In genomic region chr2:233471291-233472035, GRCh38 we compare ENCODE assay signal across 30 cellular contexts.
A peak's percentile ranks its signal among the peaks of the same experiment; 100 is the strongest.
DNase-seq lines count a peak whose midpoint lies in the region; ATAC-seq, FAIRE-seq and TF ChIP-seq lines count a peak whose summit lies in the region.
"Had no signal": no experiment of that assay in that cellular context is flagged by ENCODE, and none has a peak within 500 bp of the region (broad histone marks: within the 10 kb centered on the region; RNA-seq: fewer than 3 reads in every experiment).

No MANE protein-coding gene starts in this region.

- CTCF ChIA-PET in activated naive CD4-positive, alpha-beta T cell treated with anti-CD3 and anti-CD28 coated beads for 36 hours (lab: Charles Lee): no interaction called here
- CTCF ChIA-PET in GM12878 (lab: Yijun Ruan, JAX): no interaction called here

- DNase-seq in activated naive CD4-positive, alpha-beta T cell treated with anti-CD3 and anti-CD28 coated beads, Interleukin-2, amount 50 U/mL, for 72 hours (ENCODE audit: low spot score in 2 of 2): no peak
- no peak for DNase-seq in activated naive CD4-positive, alpha-beta T cell treated with anti-CD3 and anti-CD28 coated beads for 36 hours
- DNase-seq in GM12878 (ENCODE audit: low read depth, low spot score) (no peak), mesenteric fat pad (ENCODE audit: low spot score) (peak; percentile 77), tibial artery (peak; percentile 16 to 62), DMS53 (lab: John Stamatoyannopoulos, UW) (no peak)
- DNase-seq in activated naive CD8-positive, alpha-beta T cell treated with anti-CD3 and anti-CD28 coated beads, Interleukin-2, amount 50 U/mL, for 24 hours: no peak
- DNase-seq in stimulated activated CD4-positive, alpha-beta T cell treated with anti-CD3 and anti-CD28 coated beads, Interleukin-2, amount 100 ng/mL, for 24 hours: no peak
- DNase-seq: activated CD4-positive, alpha-beta memory T cell treated with anti-CD3 and anti-CD28 coated beads, Interleukin-2, amount 10 ng/mL, durations not matched to agents 7 days and 5 days; activated CD4-positive, CD25-positive, alpha-beta regulatory T cell; activated naive CD4-positive, alpha-beta T cell treated with anti-CD3 and anti-CD28 coated beads, Interleukin-2, amount 10 ng/mL, durations not matched to agents 7 days and 5 days; activated T-cell treated with anti-CD3 and anti-CD28 coated beads, Interleukin-2, amount 50 U/mL, for 48 hours; DMS79; GF-D8; IMR-90; kidney glomerular epithelial cell; naive thymus-derived CD4-positive, alpha-beta T cell; NCI-H1105; NCI-H2029; NCI-H226; NCI-H82; OCI-M1; pancreas; SIG-M5; upper lobe of right lung had no signal

- no peak overlapping the region for H3K9ac ChIP-seq in GM12878 (ENCODE audit: control insufficient read depth, insufficient read depth, low read length)

- SMC1A ChIA-PET in GM12878 (lab: Charles Lee; ENCODE audit: uncharacterized antibody, unreplicated experiment): no interaction called here

- TF ChIP-seq EP300 in GM12878 (IDR thresholded peaks at IDR 0.05; ENCODE audit: borderline replicate concordance in 1 of 2, control insufficient read depth in 1 of 2, low read depth in 2 of 2, low read length in 2 of 2): no peak

- no peak for TF ChIP-seq CTCF in GM12878 (IDR thresholded peaks at IDR 0.05 in 2 of 3, conservative IDR thresholded peaks at IDR 0.05 in 1 of 3; ENCODE audit: control insufficient read depth in 2 of 3, extremely low read depth in 1 of 3, insufficient read depth in 1 of 3, low read depth in 3 of 3, low read length in 3 of 3)
- TF ChIP-seq CTCF in tibial artery (IDR thresholded peaks at IDR 0.05): no peak

- no peak for TF ChIP-seq POLR2A in GM12878 (IDR thresholded peaks at IDR 0.05; ENCODE audit: low read depth, low read length)

- H3K9me3 ChIP-seq in GM12878 (replicated peaks; ENCODE audit: control insufficient read depth, insufficient read depth, low read length): no peaks in the 10 kb centered on the region
- H3K9me3 ChIP-seq in tibial artery: no peaks in the 10 kb centered on the region
- H3K9me3 ChIP-seq: pancreas, right lobe of liver, upper lobe of right lung had no signal

- H3K4me3 ChIP-seq in GM12878 (no peak overlapping the region), tibial artery (no peak overlapping the region)
- H3K4me3 ChIP-seq: GM23338, pancreas, right lobe of liver, upper lobe of right lung had no signal

- no peak overlapping the region for H3K27ac ChIP-seq in GM12878 (ENCODE audit: control insufficient read depth, insufficient read depth)
- peak overlapping the region; percentile 85 to 86 for H3K27ac ChIP-seq in tibial artery
- H3K27ac ChIP-seq: pancreas, right lobe of liver had no signal

- H3K79me2 ChIP-seq in GM12878 (ENCODE audit: control insufficient read depth, insufficient read depth, low read length): no peaks in the 10 kb centered on the region

- no peak for TF ChIP-seq RAD21 in GM12878 (IDR thresholded peaks at IDR 0.05; ENCODE audit: insufficient read depth, low read depth, low read length)

- peak overlapping the region; percentile 7 to 92 for H3K27ac Mint-ChIP-seq in activated naive CD4-positive, alpha-beta T cell treated with anti-CD3 and anti-CD28 coated beads, Interleukin-2, amount 50 U/mL, for 72 hours
- no peak overlapping the region for H3K27ac Mint-ChIP-seq in activated naive CD4-positive, alpha-beta T cell treated with anti-CD3 and anti-CD28 coated beads for 36 hours
- H3K27ac Mint-ChIP-seq in activated naive CD8-positive, alpha-beta T cell treated with anti-CD3 and anti-CD28 coated beads, Interleukin-2, amount 50 U/mL, for 24 hours: no peak overlapping the region
- H3K27ac Mint-ChIP-seq: activated CD4-positive, alpha-beta memory T cell treated with anti-CD3 and anti-CD28 coated beads, Interleukin-2, amount 10 ng/mL, durations not matched to agents 7 days and 5 days; activated naive CD4-positive, alpha-beta T cell treated with anti-CD3 and anti-CD28 coated beads, Interleukin-2, amount 10 ng/mL, durations not matched to agents 7 days and 5 days; GM23338; mesothelial cell of epicardium; stimulated activated naive CD8-positive, alpha-beta T cell treated with anti-CD3 and anti-CD28 coated beads, Interleukin-15, Interleukin-2, amounts not matched to agents 100 ng/mL and 50 ng/mL, for 24 hours had no signal

- no peaks in the 10 kb centered on the region for H3K27me3 Mint-ChIP-seq in activated naive CD4-positive, alpha-beta T cell treated with anti-CD3 and anti-CD28 coated beads for 36 hours (ENCODE audit: low read depth)
- H3K27me3 Mint-ChIP-seq in activated naive CD8-positive, alpha-beta T cell treated with anti-CD3 and anti-CD28 coated beads, Interleukin-2, amount 50 U/mL, for 24 hours: no peaks in the 10 kb centered on the region
- H3K27me3 Mint-ChIP-seq: activated CD4-positive, alpha-beta memory T cell treated with anti-CD3 and anti-CD28 coated beads, Interleukin-2, amount 10 ng/mL, durations not matched to agents 7 days and 5 days; activated naive CD4-positive, alpha-beta T cell treated with anti-CD3 and anti-CD28 coated beads, Interleukin-2, amount 10 ng/mL, durations not matched to agents 7 days and 5 days; naive thymus-derived CD4-positive, alpha-beta T cell; stimulated activated naive CD8-positive, alpha-beta T cell treated with anti-CD3 and anti-CD28 coated beads, Interleukin-15, Interleukin-2, amounts not matched to agents 100 ng/mL and 50 ng/mL, for 24 hours had no signal

- WGBS in GM12878 (ENCODE audit: insufficient coverage, insufficient replicate concordance, low lambda C conversion rate, missing lambda C conversion rate): 98% methylated on average over 12 of the region's 12 CpGs

- H3K9me3 Mint-ChIP-seq in activated naive CD4-positive, alpha-beta T cell treated with anti-CD3 and anti-CD28 coated beads, Interleukin-2, amount 50 U/mL, for 72 hours: no peaks in the 10 kb centered on the region
- H3K9me3 Mint-ChIP-seq in activated naive CD4-positive, alpha-beta T cell treated with anti-CD3 and anti-CD28 coated beads for 36 hours: no peaks in the 10 kb centered on the region
- H3K9me3 Mint-ChIP-seq in activated naive CD8-positive, alpha-beta T cell treated with anti-CD3 and anti-CD28 coated beads, Interleukin-2, amount 50 U/mL, for 24 hours: no peaks in the 10 kb centered on the region
- H3K9me3 Mint-ChIP-seq: activated CD4-positive, alpha-beta memory T cell treated with anti-CD3 and anti-CD28 coated beads, Interleukin-2, amount 10 ng/mL, durations not matched to agents 7 days and 5 days; activated naive CD4-positive, alpha-beta T cell treated with anti-CD3 and anti-CD28 coated beads, Interleukin-2, amount 10 ng/mL, durations not matched to agents 7 days and 5 days; GM23338; naive thymus-derived CD4-positive, alpha-beta T cell; stimulated activated naive CD8-positive, alpha-beta T cell treated with anti-CD3 and anti-CD28 coated beads, Interleukin-15, Interleukin-2, amounts not matched to agents 100 ng/mL and 50 ng/mL, for 24 hours had no signal

- BruUV-seq in GM12878 (replicated peaks; lab: Mats Ljungman, UMichigan): TSS peak; percentile 63

- in situ Hi-C loops in GM12878 (cut with MboI): no loop called here

- RAD21 ChIA-PET in GM12878 (lab: Charles Lee; ENCODE audit: unreplicated experiment): no interaction called here

- H4K20me1 ChIP-seq in GM12878 (ENCODE audit: control insufficient read depth, insufficient read depth): no peaks in the 10 kb centered on the region

- no peak for ATAC-seq in activated naive CD4-positive, alpha-beta T cell treated with anti-CD3 and anti-CD28 coated beads, Interleukin-2, amount 50 U/mL, for 72 hours
- ATAC-seq in GM12878: no peak
- no peak for ATAC-seq in activated naive CD8-positive, alpha-beta T cell treated with anti-CD3 and anti-CD28 coated beads, Interleukin-2, amount 50 U/mL, for 24 hours
- ATAC-seq: GM23338; naive thymus-derived CD4-positive, alpha-beta T cell; right lobe of liver; upper lobe of right lung had no signal

- H3K4me3 Mint-ChIP-seq in activated naive CD4-positive, alpha-beta T cell treated with anti-CD3 and anti-CD28 coated beads for 36 hours: no peak overlapping the region
- no peak overlapping the region for H3K4me3 Mint-ChIP-seq in activated naive CD8-positive, alpha-beta T cell treated with anti-CD3 and anti-CD28 coated beads, Interleukin-2, amount 50 U/mL, for 24 hours
- H3K4me3 Mint-ChIP-seq: activated CD4-positive, alpha-beta memory T cell treated with anti-CD3 and anti-CD28 coated beads, Interleukin-2, amount 10 ng/mL, durations not matched to agents 7 days and 5 days; activated naive CD4-positive, alpha-beta T cell treated with anti-CD3 and anti-CD28 coated beads, Interleukin-2, amount 10 ng/mL, durations not matched to agents 7 days and 5 days; GM23338; mesothelial cell of epicardium; naive thymus-derived CD4-positive, alpha-beta T cell; stimulated activated naive CD8-positive, alpha-beta T cell treated with anti-CD3 and anti-CD28 coated beads, Interleukin-15, Interleukin-2, amounts not matched to agents 100 ng/mL and 50 ng/mL, for 24 hours had no signal

- no peaks in the 10 kb centered on the region for H3K4me1 Mint-ChIP-seq in activated naive CD4-positive, alpha-beta T cell treated with anti-CD3 and anti-CD28 coated beads for 36 hours (ENCODE audit: low read depth)
- no peaks in the 10 kb centered on the region for H3K4me1 Mint-ChIP-seq in activated naive CD8-positive, alpha-beta T cell treated with anti-CD3 and anti-CD28 coated beads, Interleukin-2, amount 50 U/mL, for 24 hours
- H3K4me1 Mint-ChIP-seq: activated CD4-positive, alpha-beta memory T cell treated with anti-CD3 and anti-CD28 coated beads, Interleukin-2, amount 10 ng/mL, durations not matched to agents 7 days and 5 days; activated naive CD4-positive, alpha-beta T cell treated with anti-CD3 and anti-CD28 coated beads, Interleukin-2, amount 10 ng/mL, durations not matched to agents 7 days and 5 days; GM23338; naive thymus-derived CD4-positive, alpha-beta T cell had no signal

- H2AFZ ChIP-seq in GM12878 (ENCODE audit: control insufficient read depth, low read depth, low read length): no peak overlapping the region
- H2AFZ ChIP-seq: GM23338 had no signal

- no peak for FAIRE-seq in GM12878 (lab: Jason Lieb, UNC)
- FAIRE-seq: bronchial epithelial cell, pancreas had no signal

- H3K36me3 ChIP-seq in GM12878 (ENCODE audit: control insufficient read depth in 2 of 2, insufficient read depth in 2 of 2, low read length in 1 of 2) (peaks cover 10 to 14% of the 10 kb centered on the region in 2 experiments; a peak in 3 of 4 replicates), tibial artery (peaks cover 30 to 68% (median 54%) of the 10 kb centered on the region in 3 donors)

- intact Hi-C loops in activated naive CD4-positive, alpha-beta T cell treated with anti-CD3 and anti-CD28 coated beads for 36 hours (cut with micrococcal nuclease): no loop called here
- intact Hi-C loops in GM12878 (cut with micrococcal nuclease; ENCODE audit: unreplicated experiment): no loop called here
- intact Hi-C loops in tibial artery (cut with DNase I; ENCODE audit: low total_unique reads): no loop called here

- H3K27me3 ChIP-seq in GM12878 (replicated peaks in 1 of 2; ENCODE audit: control insufficient read depth in 2 of 2, insufficient read depth in 2 of 2, low read length in 1 of 2): no peaks in the 10 kb centered on the region
- no peaks in the 10 kb centered on the region for H3K27me3 ChIP-seq in tibial artery
- H3K27me3 ChIP-seq: pancreas, right lobe of liver, upper lobe of right lung had no signal

- no peak overlapping the region for H3K4me2 ChIP-seq in GM12878 (ENCODE audit: control insufficient read depth, insufficient read depth)
- H3K4me2 ChIP-seq: GM23338 had no signal

- H3K4me1 ChIP-seq in GM12878 (ENCODE audit: control insufficient read depth, insufficient read depth, low read length) (no peaks in the 10 kb centered on the region), tibial artery (peaks cover 0 to 40% (median 26%) of the 10 kb centered on the region in 4 donors)
- H3K4me1 ChIP-seq: pancreas, right lobe of liver had no signal

- POLR2A ChIA-PET in GM12878 (lab: Charles Lee): no interaction called here

- peaks cover 0 to 11% of the 10 kb centered on the region in 2 donors for H3K36me3 Mint-ChIP-seq in activated naive CD4-positive, alpha-beta T cell treated with anti-CD3 and anti-CD28 coated beads, Interleukin-2, amount 50 U/mL, for 72 hours
- peaks cover 23% of the 10 kb centered on the region for H3K36me3 Mint-ChIP-seq in activated naive CD4-positive, alpha-beta T cell treated with anti-CD3 and anti-CD28 coated beads for 36 hours (ENCODE audit: low read depth)
- peaks cover 40% of the 10 kb centered on the region for H3K36me3 Mint-ChIP-seq in activated naive CD8-positive, alpha-beta T cell treated with anti-CD3 and anti-CD28 coated beads, Interleukin-2, amount 50 U/mL, for 24 hours (ENCODE audit: low read depth)

Comparison
In these comparisons a context has a peak if more than half of its experiments do, and no peak if none do; other contexts are left out.
1. H3K27ac Mint-ChIP-seq: peak in activated naive CD4-positive, alpha-beta T cell treated with anti-CD3 and anti-CD28 coated beads, Interleukin-2, amount 50 U/mL, for 72 hours (2 of 2); none in activated naive CD4-positive, alpha-beta T cell treated with anti-CD3 and anti-CD28 coated beads for 36 hours (single experiment) and activated naive CD8-positive, alpha-beta T cell treated with anti-CD3 and anti-CD28 coated beads, Interleukin-2, amount 50 U/mL, for 24 hours (single experiment).
2. DNase-seq: peak in mesenteric fat pad (single experiment) and tibial artery (2 of 2); none in activated naive CD4-positive, alpha-beta T cell treated with anti-CD3 and anti-CD28 coated beads, Interleukin-2, amount 50 U/mL, for 72 hours (0 of 2), activated naive CD4-positive, alpha-beta T cell treated with anti-CD3 and anti-CD28 coated beads for 36 hours (single experiment), GM12878 (single experiment), activated naive CD8-positive, alpha-beta T cell treated with anti-CD3 and anti-CD28 coated beads, Interleukin-2, amount 50 U/mL, for 24 hours (single experiment), DMS53 (single experiment) and stimulated activated CD4-positive, alpha-beta T cell treated with anti-CD3 and anti-CD28 coated beads, Interleukin-2, amount 100 ng/mL, for 24 hours (0 of 2).